22 cellular contexts compared by ENCODE assay signal in genomic region chr2:50765146-50765545, GRCh38.
"Had no signal": no experiment of that assay in that cellular context is flagged by ENCODE, and none has a peak within 500 bp of the region (broad histone marks: within the 10 kb centered on the region; RNA-seq: fewer than 3 reads in every experiment).

No MANE protein-coding gene starts in this region.

- H3K36me3 ChIP-seq: esophagus muscularis mucosa, gastrocnemius medialis, heart right ventricle, pancreas, spleen, tibial artery, upper lobe of right lung, vagina had no signal

- H3K36me3 Mint-ChIP-seq: naive thymus-derived CD4-positive, alpha-beta T cell; stimulated activated memory B cell treated with anti-CD40 and anti-IgM and Interleukin-4, amounts not matched to agents 10 μg/mL and 1 μg/mL and 100 μg/mL, for 72 hours had no signal

- H3K27me3 ChIP-seq: dorsolateral prefrontal cortex, esophagus muscularis mucosa, gastrocnemius medialis, spleen, tibial artery, upper lobe of right lung, vagina had no signal

- H3K9me3 ChIP-seq: esophagus muscularis mucosa, gastrocnemius medialis, heart right ventricle, pancreas, psoas muscle, spleen, tibial artery, upper lobe of right lung, vagina had no signal

- H3K4me1 ChIP-seq: esophagus muscularis mucosa, gastrocnemius medialis, heart right ventricle, pancreas, psoas muscle, spleen, tibial artery, upper lobe of right lung, vagina had no signal

- H3K27ac Mint-ChIP-seq: naive thymus-derived CD4-positive, alpha-beta T cell; stimulated activated memory B cell treated with anti-CD40 and anti-IgM and Interleukin-4, amounts not matched to agents 10 μg/mL and 1 μg/mL and 100 μg/mL, for 72 hours; stimulated activated naive CD8-positive, alpha-beta T cell treated with anti-CD3 and anti-CD28 coated beads, Interleukin-15, Interleukin-2, amounts not matched to agents 100 ng/mL and 50 ng/mL, for 24 hours had no signal

- H3K27ac ChIP-seq: dorsolateral prefrontal cortex, esophagus muscularis mucosa, gastrocnemius medialis, heart right ventricle, pancreas, psoas muscle, spleen, tibial artery, upper lobe of right lung, vagina had no signal

- ATAC-seq: gastrocnemius medialis; heart right ventricle; left cardiac atrium; naive thymus-derived CD4-positive, alpha-beta T cell; pancreas; psoas muscle; sciatic nerve; stimulated activated memory B cell treated with anti-CD40 and anti-IgM and Interleukin-4, amounts not matched to agents 10 μg/mL and 1 μg/mL and 100 μg/mL, for 72 hours; upper lobe of right lung had no signal

- H3K4me3 ChIP-seq: dorsolateral prefrontal cortex, esophagus muscularis mucosa, gastrocnemius medialis, heart right ventricle, pancreas, psoas muscle, spleen, tibial artery, upper lobe of right lung, vagina had no signal

- DNase-seq: cortex of kidney; dorsolateral prefrontal cortex; effector CD8-positive, alpha-beta T cell; gastrocnemius medialis; heart right ventricle; left cardiac atrium; naive thymus-derived CD4-positive, alpha-beta T cell; nucleus accumbens; pancreas; psoas muscle; spleen; stimulated activated CD4-positive, alpha-beta T cell treated with anti-CD3 and anti-CD28 coated beads, Interleukin-15, amount 100 ng/mL, for 24 hours; stimulated activated CD4-positive, alpha-beta T cell treated with anti-CD3 and anti-CD28 coated beads, Interleukin-1b, Interleukin-23, amount 100 ng/mL, for 48 hours; stimulated activated CD4-positive, alpha-beta T cell treated with anti-CD3 and anti-CD28 coated beads, Interleukin-4, amount 100 ng/mL, for 24 hours; tibial artery; upper lobe of right lung had no signal

- H3K4me3 Mint-ChIP-seq: naive thymus-derived CD4-positive, alpha-beta T cell; neural crest cell; stimulated activated memory B cell treated with anti-CD40 and anti-IgM and Interleukin-4, amounts not matched to agents 10 μg/mL and 1 μg/mL and 100 μg/mL, for 72 hours; stimulated activated naive CD8-positive, alpha-beta T cell treated with anti-CD3 and anti-CD28 coated beads, Interleukin-15, Interleukin-2, amounts not matched to agents 100 ng/mL and 50 ng/mL, for 24 hours had no signal

- H3K4me1 Mint-ChIP-seq: naive thymus-derived CD4-positive, alpha-beta T cell; neural crest cell; stimulated activated memory B cell treated with anti-CD40 and anti-IgM and Interleukin-4, amounts not matched to agents 10 μg/mL and 1 μg/mL and 100 μg/mL, for 72 hours had no signal

- H3K27me3 Mint-ChIP-seq: naive thymus-derived CD4-positive, alpha-beta T cell; stimulated activated memory B cell treated with anti-CD40 and anti-IgM and Interleukin-4, amounts not matched to agents 10 μg/mL and 1 μg/mL and 100 μg/mL, for 72 hours; stimulated activated naive CD8-positive, alpha-beta T cell treated with anti-CD3 and anti-CD28 coated beads, Interleukin-15, Interleukin-2, amounts not matched to agents 100 ng/mL and 50 ng/mL, for 24 hours had no signal
